Comparison of ENCODE assay signal across 31 cellular contexts in the genomic region with DNA sequence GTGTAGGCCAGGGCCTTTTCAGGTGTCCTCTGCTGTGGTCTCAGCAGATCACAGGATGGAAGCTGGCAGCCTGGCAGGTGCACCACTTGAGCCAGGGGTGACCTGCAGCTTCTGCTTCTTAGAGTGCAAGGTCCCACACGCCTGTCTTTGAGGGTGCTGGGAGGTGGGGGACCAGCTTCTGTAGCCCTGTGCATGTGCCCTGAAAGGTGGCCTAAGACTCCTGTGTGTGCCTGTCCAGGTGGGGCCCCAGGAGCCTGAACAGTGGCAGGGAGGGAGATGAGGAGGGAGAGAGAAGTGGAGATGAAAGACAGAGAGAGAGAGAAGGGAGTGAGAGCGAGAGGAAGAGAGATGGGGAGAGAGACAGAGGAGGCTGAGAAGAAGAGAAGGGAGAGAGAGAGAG.
"Had no signal": no experiment of that assay in that cellular context is flagged by ENCODE, and none has a peak within 500 bp of the region (broad histone marks: within the 10 kb centered on the region; RNA-seq: fewer than 3 reads in every experiment).

No MANE protein-coding gene starts in this region.

- H3K36me3 ChIP-seq: ascending aorta, cardiac muscle cell had no signal

- H3K27ac ChIP-seq: ascending aorta, cardiac muscle cell, VCaP had no signal

- H3K4me3 ChIP-seq: ascending aorta, cardiac muscle cell had no signal

- DNase-seq: activated B cell treated with CpG ODN at 0.5 μM for 24 hours; activated CD4-positive, alpha-beta memory T cell treated with anti-CD3 and anti-CD28 coated beads for 36 hours; activated CD4-positive, alpha-beta T cell treated with anti-CD3 and anti-CD28 coated beads for 4 hours; activated CD4-positive, alpha-beta T cell treated with anti-CD3 and anti-CD28 coated beads, Interleukin-2, amount 10 ng/mL, durations not matched to agents 24 days and 14 days; activated CD4-positive, alpha-beta T cell treated with anti-CD3 and anti-CD28 coated beads, Interleukin-2, amount 50 U/mL, for 1 hour; activated CD4-positive, alpha-beta T cell treated with anti-CD3 and anti-CD28 coated beads, Interleukin-2, amount 50 U/mL, for 4 hours; activated CD4-positive, CD25-positive, alpha-beta regulatory T cell treated with anti-CD3 and anti-CD28 coated beads, Interleukin-2, amount 50 U/mL, for 72 hours; activated CD8-positive, alpha-beta memory T cell treated with anti-CD3 and anti-CD28 coated beads, Interleukin-2, amount 50 U/mL, for 4 hours; activated CD8-positive, alpha-beta T cell treated with anti-CD3 and anti-CD28 coated beads for 36 hours; activated effector memory CD4-positive, alpha-beta T cell treated with anti-CD3 and anti-CD28 coated beads, Interleukin-2, amount 50 U/mL, for 16 hours; activated gamma-delta T cell treated with Interleukin-2 at 50 U/mL for 16 hours; activated naive CD4-positive, alpha-beta T cell; activated naive CD4-positive, alpha-beta T cell treated with anti-CD3 and anti-CD28 coated beads for 36 hours; activated naive CD4-positive, alpha-beta T cell treated with anti-CD3 and anti-CD28 coated beads, Interleukin-2, amount 50 U/mL, for 16 hours; activated naive CD8-positive, alpha-beta T cell treated with anti-CD3 and anti-CD28 coated beads, Interleukin-2, amount 10 ng/mL, durations not matched to agents 7 days and 5 days; activated naive CD8-positive, alpha-beta T cell treated with anti-CD3 and anti-CD28 coated beads, Interleukin-2, amount 50 U/mL, for 24 hours; activated T-cell treated with anti-CD3 and anti-CD28 coated beads for 4 hours; activated T-cell treated with anti-CD3 and anti-CD28 coated beads, Interleukin-2, amount 50 U/mL, for 1 hour; activated T-cell treated with anti-CD3 and anti-CD28 coated beads, Interleukin-2, amount 50 U/mL, for 4 hours; activated T-cell treated with anti-CD3 and anti-CD28 coated beads, Interleukin-2, amount 50 U/mL, for 72 hours; amygdala; anterior cingulate cortex; cerebellar nuclear complex; T-helper 1 cell; T-helper 2 cell; T-helper 9 cell had no signal

- H3K9me3 ChIP-seq: ascending aorta had no signal

- ATAC-seq: activated CD8-positive, alpha-beta T cell treated with anti-CD3 and anti-CD28 coated beads for 36 hours; activated naive CD4-positive, alpha-beta T cell treated with anti-CD3 and anti-CD28 coated beads, Interleukin-2, amount 50 U/mL, for 72 hours; activated T-cell treated with anti-CD3 and anti-CD28 coated beads, Interleukin-2, amount 50 U/mL, for 4 hours; activated T-cell treated with anti-CD3 and anti-CD28 coated beads, Interleukin-2, amount 50 U/mL, for 72 hours; activated T-helper 17 cell treated with anti-CD3 and anti-CD28 coated beads, Interleukin-2, amount 50 U/mL, for 72 hours had no signal

- H3K4me1 ChIP-seq: ascending aorta had no signal

- H3K27me3 ChIP-seq: ascending aorta, cardiac muscle cell had no signal
